Comparison of ENCODE assay signal across 23 cellular contexts in genomic region chr22:18115844-18116480, GRCh38.
"Had no signal": no experiment of that assay in that cellular context is flagged by ENCODE, and none has a peak within 500 bp of the region (broad histone marks: within the 10 kb centered on the region; RNA-seq: fewer than 3 reads in every experiment).

No MANE protein-coding gene starts in this region.

- H3K4me1 ChIP-seq: right lobe of liver had no signal

- H3K4me2 ChIP-seq: smooth muscle cell had no signal

- FAIRE-seq: bronchial epithelial cell, kidney had no signal

- H3K4me3 ChIP-seq: coronary artery, left lung, ovary, right lobe of liver, smooth muscle cell, testis had no signal

- DNase-seq: activated CD4-positive, alpha-beta memory T cell treated with anti-CD3 and anti-CD28 coated beads, Interleukin-2, amount 10 ng/mL, durations not matched to agents 7 days and 5 days; activated CD4-positive, alpha-beta T cell treated with anti-CD3 and anti-CD28 coated beads, Interleukin-2, amount 10 ng/mL, durations not matched to agents 24 days and 14 days; activated effector memory CD4-positive, alpha-beta T cell treated with Interleukin-2 at 50 U/mL for 16 hours; activated naive CD4-positive, alpha-beta T cell treated with anti-CD3 and anti-CD28 coated beads, Interleukin-2, amount 10 ng/mL, durations not matched to agents 7 days and 5 days; activated T-cell treated with anti-CD3 and anti-CD28 coated beads, Interleukin-2, amount 50 U/mL, for 72 hours; amygdala; cerebellar nuclear complex; kidney; left lung; mammary epithelial cell; midbrain; ovary; right lobe of liver; stimulated activated CD4-positive, alpha-beta T cell treated with anti-CD3 and anti-CD28 coated beads, Interleukin-2, amount 100 ng/mL, for 48 hours; stimulated activated CD8-positive, alpha-beta memory T cell treated with anti-CD3 and anti-CD28 coated beads, Interleukin-4, amount 100 ng/mL, for 48 hours; stimulated activated naive CD4-positive, alpha-beta T cell; testis had no signal

- H3K9me3 ChIP-seq: left lung, neutrophil, ovary, right lobe of liver, testis had no signal

- H3K27ac ChIP-seq: left lung, neutrophil, ovary, right lobe of liver, testis, VCaP had no signal

- H3K36me3 ChIP-seq: left lung, neutrophil, ovary, right lobe of liver had no signal

- H3K27me3 ChIP-seq: ovary, right lobe of liver, testis had no signal

- ATAC-seq: activated CD4-positive, CD25-positive, alpha-beta regulatory T cell treated with anti-CD3 and anti-CD28 coated beads, Interleukin-2, amount 50 U/mL, for 24 hours; activated T-cell treated with anti-CD3 and anti-CD28 coated beads, Interleukin-2, amount 50 U/mL, for 72 hours; left lung had no signal
